ENCODE assay signal across 1 cellular context in the genomic region with DNA sequence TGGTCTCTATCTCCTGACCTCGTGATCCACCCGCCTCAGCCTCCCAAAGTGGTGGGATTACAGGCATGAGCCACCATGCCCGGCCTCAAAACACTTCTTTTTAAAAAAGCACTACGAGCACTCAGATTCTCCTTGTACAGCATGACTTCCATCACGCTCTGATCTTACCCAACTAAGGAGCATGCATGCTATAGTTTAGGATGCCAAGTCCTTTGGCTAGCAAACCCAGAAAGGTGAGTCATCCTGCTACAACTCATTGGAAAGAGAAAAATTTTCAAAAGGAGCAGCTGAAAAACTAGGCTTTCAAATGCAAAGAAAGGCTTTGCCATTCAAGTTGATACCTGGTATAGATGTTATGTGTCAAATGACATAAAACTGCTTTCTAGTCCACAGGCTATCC.
TF ChIP-seq lines count a peak whose summit lies in the region.

No MANE protein-coding gene starts in this region.

TF ChIP-seq in IMR-90, 13 proteins besides CTCF, POLR2A, EP300 and RAD21:
- no peak for TF ChIP-seq SMC3 (IDR thresholded peaks at IDR 0.05; ENCODE audit: low read depth, low read length)
- TF ChIP-seq MXI1 (IDR thresholded peaks at IDR 0.05; ENCODE audit: borderline replicate concordance, low read depth, low read length) = 0 out of 2 replicates have a peak, but pooled peaks have one; percentile 72
- TF ChIP-seq FOS (IDR thresholded peaks at IDR 0.05; ENCODE audit: low read depth, low read length) = peak; percentile 91
- TF ChIP-seq MAFK (IDR thresholded peaks at IDR 0.05; ENCODE audit: low read depth, low read length) = no peak
- TF ChIP-seq MAZ (IDR thresholded peaks at IDR 0.05; ENCODE audit: borderline replicate concordance, low read depth, low read length) = no peak
- peak; percentile 81 for TF ChIP-seq CEBPB (IDR thresholded peaks at IDR 0.05; ENCODE audit: low read depth, low read length)
- TF ChIP-seq RCOR1 (IDR thresholded peaks at IDR 0.05; ENCODE audit: insufficient replicate concordance, low read length) = no peak
- TF ChIP-seq, protein P1, sequence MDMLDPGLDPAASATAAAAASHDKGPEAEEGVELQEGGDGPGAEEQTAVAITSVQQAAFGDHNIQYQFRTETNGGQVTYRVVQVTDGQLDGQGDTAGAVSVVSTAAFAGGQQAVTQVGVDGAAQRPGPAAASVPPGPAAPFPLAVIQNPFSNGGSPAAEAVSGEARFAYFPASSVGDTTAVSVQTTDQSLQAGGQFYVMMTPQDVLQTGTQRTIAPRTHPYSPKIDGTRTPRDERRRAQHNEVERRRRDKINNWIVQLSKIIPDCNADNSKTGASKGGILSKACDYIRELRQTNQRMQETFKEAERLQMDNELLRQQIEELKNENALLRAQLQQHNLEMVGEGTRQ (IDR thresholded peaks at IDR 0.05; ENCODE audit: low read depth, low read length) = no peak; the same call in 1 of the 2 replicates
TF ChIP-seq in IMR-90: peak in this region for 3.
